In genomic region chr17:29949708-29950107, GRCh38 we compare ENCODE assay signal across 22 cellular contexts. TPM values are rescaled to one million over a fixed set of nuclear protein-coding genes. Genes with fewer than 3 reads are reported as not detected.
A peak's percentile ranks its signal among the peaks of the same experiment; 100 is the strongest.
DNase-seq lines count a peak whose midpoint lies in the region; ATAC-seq and TF ChIP-seq lines count a peak whose summit lies in the region.
"Had no signal": no experiment of that assay in that cellular context is flagged by ENCODE, and none has a peak within 500 bp of the region (broad histone marks: within the 10 kb centered on the region; RNA-seq: fewer than 3 reads in every experiment).

No MANE protein-coding gene starts in this region.

- H3K27me3 Mint-ChIP-seq in chondrocyte (ENCODE audit: low read depth) (no peaks in the 10 kb centered on the region), endothelial cell (ENCODE audit: unreplicated experiment) (no peaks in the 10 kb centered on the region)
- H3K27me3 Mint-ChIP-seq: activated naive CD8-positive, alpha-beta T cell treated with anti-CD3 and anti-CD28 coated beads, Interleukin-2, amount 50 U/mL, for 24 hours; progenitor cell of endocrine pancreas had no signal

- H3K27ac Mint-ChIP-seq in chondrocyte (ENCODE audit: unreplicated experiment) = no peak overlapping the region
- no peak overlapping the region for H3K27ac Mint-ChIP-seq in endothelial cell (ENCODE audit: unreplicated experiment)
- H3K27ac Mint-ChIP-seq: activated naive CD8-positive, alpha-beta T cell treated with anti-CD3 and anti-CD28 coated beads, Interleukin-2, amount 50 U/mL, for 24 hours; activated T-helper 2 cell treated with anti-CD3 and anti-CD28 coated beads, Interferon-gamma antibody, Interleukin-2, Interleukin-4, amounts not matched to agents 10 μg/mL and 5 μg/mL and 100 μg/mL, durations not matched to agents 14 hours and 24 hours and 36 hours; progenitor cell of endocrine pancreas; T-helper 2 cell treated with Interferon-gamma antibody and Interleukin-4, amounts not matched to agents 5 μg/mL and 100 μg/mL, for 36 hours had no signal

- H3K9me3 Mint-ChIP-seq in chondrocyte (ENCODE audit: low read depth) (peaks cover 2% of the 10 kb centered on the region), endothelial cell (ENCODE audit: unreplicated experiment) (peaks cover 7% of the 10 kb centered on the region)

- H3K4me1 Mint-ChIP-seq in chondrocyte (ENCODE audit: low read depth) (no peaks in the 10 kb centered on the region), endothelial cell (ENCODE audit: unreplicated experiment) (peaks cover 5% of the 10 kb centered on the region)

- no peaks in the 10 kb centered on the region for H3K36me3 Mint-ChIP-seq in chondrocyte (ENCODE audit: low read depth)
- H3K36me3 Mint-ChIP-seq in endothelial cell (ENCODE audit: low read depth, unreplicated experiment) = no peaks in the 10 kb centered on the region

- peak; percentile 17 for DNase-seq in DMS 273 treated with DMSO at 0.1 percent for 48 hours (lab: John Stamatoyannopoulos, UW)
- peak; percentile 26 for DNase-seq in NCI-H1092 (lab: John Stamatoyannopoulos, UW)
- peak; percentile 98 to 100 for DNase-seq in NCI-H524 (lab: John Stamatoyannopoulos, UW)
- DNase-seq in foreskin melanocyte = peak; percentile 25
- no peak for DNase-seq in chondrocyte (ENCODE audit: low spot score)
- DNase-seq in endothelial cell (ENCODE audit: low spot score) = no peak
- DNase-seq: activated CD4-positive, CD25-positive, alpha-beta regulatory T cell treated with anti-CD3 and anti-CD28 coated beads, Interleukin-2, amount 50 U/mL, for 72 hours; activated naive CD8-positive, alpha-beta T cell treated with anti-CD3 and anti-CD28 coated beads, Interleukin-2, amount 50 U/mL, for 24 hours; BE2C; dorsolateral prefrontal cortex; glutamatergic neuron; Kasumi-1; NCI-H1930; Right ventricle myocardium superior; stimulated activated CD4-positive, alpha-beta T cell treated with anti-CD3 and anti-CD28 coated beads, Interleukin-4, amount 100 ng/mL, for 4 hours; stimulated activated CD8-positive, alpha-beta memory T cell treated with anti-CD3 and anti-CD28 coated beads, Interleukin-4, amount 100 ng/mL, for 48 hours; testis had no signal

- no peak overlapping the region for H3K4me3 Mint-ChIP-seq in chondrocyte (ENCODE audit: unreplicated experiment)
- no peak overlapping the region for H3K4me3 Mint-ChIP-seq in endothelial cell (ENCODE audit: unreplicated experiment)
- H3K4me3 Mint-ChIP-seq: activated naive CD8-positive, alpha-beta T cell treated with anti-CD3 and anti-CD28 coated beads, Interleukin-2, amount 50 U/mL, for 24 hours; T-helper 2 cell treated with Interferon-gamma antibody and Interleukin-4, amounts not matched to agents 5 μg/mL and 100 μg/mL, for 36 hours had no signal

- ATAC-seq in HG03469 (IDR thresholded peaks at IDR 0.05; ENCODE audit: unreplicated experiment) = no peak
- ATAC-seq: activated naive CD8-positive, alpha-beta T cell treated with anti-CD3 and anti-CD28 coated beads, Interleukin-2, amount 50 U/mL, for 24 hours; HCT116 had no signal

- TF ChIP-seq CTCF in chondrocyte (IDR thresholded peaks at IDR 0.05) = no peak
- TF ChIP-seq CTCF in endothelial cell (IDR thresholded peaks at IDR 0.05; ENCODE audit: unreplicated experiment) = no peak

RNA-seq across cellular contexts. Expression of gene EFCAB5, which starts 8.3 kb away (rescaled TPM):
- total RNA-seq in chondrocyte (0.23 to 0.63 TPM (median 0.37 TPM) in 3 replicates), endothelial cell (ENCODE audit: unreplicated experiment) (0.26 TPM)
- total RNA-seq: progenitor cell of endocrine pancreas, Right ventricle myocardium superior had no signal

RNA-seq across cellular contexts. Expression of gene SSH2, which starts 19.7 kb away (rescaled TPM):
- 14.1 to 24.0 TPM (median 14.3 TPM) in 3 replicates for total RNA-seq in chondrocyte
- total RNA-seq in endothelial cell (ENCODE audit: unreplicated experiment) = 81.2 TPM

Comparison
In these comparisons a context has a peak if more than half of its experiments do, and no peak if none do; other contexts are left out.
1. DNase-seq: peak in DMS 273 treated with DMSO at 0.1 percent for 48 hours (single experiment), NCI-H1092 (single experiment), NCI-H524 (2 of 2) and foreskin melanocyte (single experiment); none in chondrocyte (single experiment) and endothelial cell (single experiment).